22 cellular contexts compared by ENCODE assay signal in genomic region chrX:70255452-70255851, GRCh38. TPM values are rescaled to one million over a fixed set of nuclear protein-coding genes. Genes with fewer than 3 reads are reported as not detected.
A peak's percentile ranks its signal among the peaks of the same experiment; 100 is the strongest.
DNase-seq lines count a peak whose midpoint lies in the region; ATAC-seq, FAIRE-seq and TF ChIP-seq lines count a peak whose summit lies in the region.
"Had no signal": no experiment of that assay in that cellular context is flagged by ENCODE, and none has a peak within 500 bp of the region (broad histone marks: within the 10 kb centered on the region; RNA-seq: fewer than 3 reads in every experiment).

No MANE protein-coding gene starts in this region.

- H3K27ac ChIP-seq in astrocyte (ENCODE audit: low read depth, low read length), result no peak overlapping the region
- peak overlapping the region; percentile 78 for H3K27ac ChIP-seq in hepatocyte
- H3K27ac ChIP-seq: BLaER1 treated with 17β-estradiol and CSF1 and Interleukin-3, amounts not matched to agents 10 nM and 100 nM had no signal

- H3K4me3 ChIP-seq in astrocyte (ENCODE audit: insufficient read depth, low read depth, low read length) (no peak overlapping the region), hepatocyte (no peak overlapping the region)
- H3K4me3 ChIP-seq: BLaER1 treated with 17β-estradiol and CSF1 and Interleukin-3, amounts not matched to agents 10 nM and 100 nM had no signal

- H3K4me2 ChIP-seq in astrocyte (ENCODE audit: low read length) (no peak overlapping the region), hepatocyte (no peak overlapping the region)
- H3K4me2 ChIP-seq: BLaER1 treated with 17β-estradiol and CSF1 and Interleukin-3, amounts not matched to agents 10 nM and 100 nM; SK-N-SH had no signal

- H3K36me3 ChIP-seq in astrocyte (ENCODE audit: insufficient read depth, low read length), result no peaks in the 10 kb centered on the region
- no peaks in the 10 kb centered on the region for H3K36me3 ChIP-seq in hepatocyte (replicated peaks; ENCODE audit: insufficient read depth, low read depth)
- H3K36me3 ChIP-seq: BLaER1 treated with 17β-estradiol and CSF1 and Interleukin-3, amounts not matched to agents 10 nM and 100 nM had no signal

- TF ChIP-seq CTCF in astrocyte (IDR thresholded peaks at IDR 0.05; ENCODE audit: insufficient read depth, low read depth, low read length) (no peak), hepatocyte (IDR thresholded peaks at IDR 0.05; ENCODE audit: poor library complexity) (no peak)

- H3K9me3 ChIP-seq in astrocyte (ENCODE audit: insufficient read depth, low read depth, low read length), result no peaks in the 10 kb centered on the region
- no peaks in the 10 kb centered on the region for H3K9me3 ChIP-seq in hepatocyte (ENCODE audit: low read depth)
- H3K9me3 ChIP-seq: SK-N-SH had no signal

- H4K20me1 ChIP-seq in astrocyte (ENCODE audit: insufficient read depth, low read length) (no peaks in the 10 kb centered on the region), hepatocyte (ENCODE audit: insufficient read depth, poor library complexity, severe bottlenecking) (no peaks in the 10 kb centered on the region)

- H3K9ac ChIP-seq in astrocyte (ENCODE audit: low read length), result no peak overlapping the region
- H3K9ac ChIP-seq: BLaER1 treated with 17β-estradiol and CSF1 and Interleukin-3, amounts not matched to agents 10 nM and 100 nM; SK-N-SH had no signal

- H3K27ac Mint-ChIP-seq in astrocyte (ENCODE audit: unreplicated experiment), result no peak overlapping the region
- H3K27ac Mint-ChIP-seq: CD4-positive, alpha-beta T cell had no signal

- no peaks in the 10 kb centered on the region for H3K27me3 Mint-ChIP-seq in astrocyte (ENCODE audit: low read depth, unreplicated experiment)
- H3K27me3 Mint-ChIP-seq: CD4-positive, alpha-beta T cell had no signal

- H3K4me1 ChIP-seq in astrocyte (ENCODE audit: insufficient read depth, low read length), result no peaks in the 10 kb centered on the region
- peaks cover 12% of the 10 kb centered on the region for H3K4me1 ChIP-seq in hepatocyte (ENCODE audit: insufficient read depth)
- H3K4me1 ChIP-seq: BLaER1 treated with 17β-estradiol and CSF1 and Interleukin-3, amounts not matched to agents 10 nM and 100 nM had no signal

- peaks cover 19% of the 10 kb centered on the region for H3K4me1 Mint-ChIP-seq in astrocyte (ENCODE audit: low read depth, unreplicated experiment)

- H3K4me3 Mint-ChIP-seq in astrocyte (ENCODE audit: unreplicated experiment), result no peak overlapping the region
- H3K4me3 Mint-ChIP-seq: CD4-positive, alpha-beta T cell had no signal

- no peaks in the 10 kb centered on the region for H3K27me3 ChIP-seq in astrocyte (ENCODE audit: insufficient read depth, low read length)
- H3K27me3 ChIP-seq in hepatocyte, result no peaks in the 10 kb centered on the region

- intact Hi-C loops in left ventricle myocardium superior (cut with micrococcal nuclease) (no loop called here), cardiac septum (cut with DNase I) (no loop called here)

- DNase-seq in left ventricle myocardium superior (no peak), cardiac septum (ENCODE audit: low spot score) (no peak), astrocyte (ENCODE audit: low read depth) (no peak), hepatocyte (ENCODE audit: low spot score) (no peak), GM19240 (ENCODE audit: insufficient read length, low spot score) (no peak), mucosa of gallbladder (ENCODE audit: low spot score) (no peak)
- DNase-seq: CD4-positive, alpha-beta T cell; HCEC 1CT; NCI-H1092; NCI-H1417 treated with DMSO at 0.1 percent for 48 hours; NCI-H1694 treated with DMSO at 0.1 percent for 48 hours; NCI-H2081; NCI-H2227 treated with DMSO at 0.1 percent for 48 hours; NCI-H526 treated with DMSO at 0.1 percent for 48 hours; SK-N-SH had no signal

- H3K36me3 Mint-ChIP-seq in astrocyte (ENCODE audit: low read depth, unreplicated experiment), result no peaks in the 10 kb centered on the region

- no peaks in the 10 kb centered on the region for H3K9me2 ChIP-seq in hepatocyte (replicated peaks; ENCODE audit: insufficient read depth)
- H3K9me2 ChIP-seq: SK-N-SH had no signal

- 66% methylated on average over 2 of the region's 2 CpGs for WGBS in hepatocyte (ENCODE audit: low lambda C conversion rate, missing lambda C conversion rate)

- H2AFZ ChIP-seq in astrocyte (ENCODE audit: low read depth, low read length), result no peak overlapping the region
- H2AFZ ChIP-seq in hepatocyte, result no peak overlapping the region

- ATAC-seq in left ventricle myocardium superior, result peak; percentile 60
- no peak for ATAC-seq in HG03159 (IDR thresholded peaks at IDR 0.05; ENCODE audit: unreplicated experiment)

- H3K79me2 ChIP-seq in astrocyte (ENCODE audit: insufficient read depth, low read length), result no peaks in the 10 kb centered on the region
- H3K79me2 ChIP-seq in hepatocyte, result no peaks in the 10 kb centered on the region

- H3K9me3 Mint-ChIP-seq in astrocyte (ENCODE audit: unreplicated experiment), result no peaks in the 10 kb centered on the region
- H3K9me3 Mint-ChIP-seq: CD4-positive, alpha-beta T cell had no signal

- FAIRE-seq in astrocyte (lab: Jason Lieb, UNC), result peak; percentile 63
- FAIRE-seq: A204.1, G401.6, H1 had no signal

RNA-seq across cellular contexts. Expression of gene P2RY4, which starts 4.6 kb away (rescaled TPM):
- not detected for total RNA-seq in left ventricle myocardium superior
- 0.24 TPM for total RNA-seq in cardiac septum
- 0.18 TPM in 1 of 2 replicates, not detected in the other for total RNA-seq in astrocyte
- 0.87 and 3.3 TPM in 2 replicates for total RNA-seq in hepatocyte
- 2.0 TPM in 2 replicates for polyA plus RNA-seq in hepatocyte
- total RNA-seq in mucosa of gallbladder, result not detected
- total RNA-seq: H1, NCI-H460 had no signal

RNA-seq across cellular contexts. Expression of gene ARR3, which starts 12.7 kb away (rescaled TPM):
- total RNA-seq in left ventricle myocardium superior (not detected), cardiac septum (not detected), astrocyte (not detected in 2 replicates), hepatocyte (not detected in 2 replicates), mucosa of gallbladder (not detected)
- not detected in 2 replicates for polyA plus RNA-seq in hepatocyte
- total RNA-seq: CD4-positive, alpha-beta T cell; H1; NCI-H460 had no signal
- polyA plus RNA-seq: AG04450, H1, SK-N-SH had no signal

RNA-seq across cellular contexts. Expression of gene AWAT1, which starts 21.0 kb away (rescaled TPM):
- total RNA-seq in left ventricle myocardium superior (not detected), cardiac septum (not detected), astrocyte (not detected in 2 replicates), hepatocyte (not detected in 2 replicates), mucosa of gallbladder (not detected)
- not detected in 2 replicates for polyA plus RNA-seq in hepatocyte
- total RNA-seq: CD4-positive, alpha-beta T cell; H1; NCI-H460 had no signal
- polyA plus RNA-seq: AG04450, H1, SK-N-SH had no signal

RNA-seq across cellular contexts. Expression of gene RAB41, which starts 26.5 kb away (rescaled TPM):
- not detected for total RNA-seq in left ventricle myocardium superior
- not detected for total RNA-seq in cardiac septum
- not detected in 2 replicates for total RNA-seq in astrocyte
- total RNA-seq in hepatocyte, result not detected in 2 replicates
- polyA plus RNA-seq in hepatocyte, result not detected in 2 replicates
- total RNA-seq in mucosa of gallbladder, result not detected
- total RNA-seq: CD4-positive, alpha-beta T cell; H1; NCI-H460 had no signal
- polyA plus RNA-seq: AG04450, H1, SK-N-SH had no signal

RNA-seq across cellular contexts. Expression of gene PDZD11, which starts 34.3 kb away (rescaled TPM):
- total RNA-seq in left ventricle myocardium superior (33.7 TPM), cardiac septum (32.7 TPM), astrocyte (47.4 and 48.9 TPM in 2 replicates), hepatocyte (37.6 and 38.8 TPM in 2 replicates), mucosa of gallbladder (38.9 TPM)
- 52.5 and 57.6 TPM in 2 replicates for polyA plus RNA-seq in hepatocyte
